Comparison of ENCODE assay signal across 8 cellular contexts in genomic region chr15:70892912-70893560, GRCh38. TPM values are rescaled to one million over a fixed set of nuclear protein-coding genes. Genes with fewer than 3 reads are reported as not detected.
DNase-seq lines count a peak whose midpoint lies in the region; ATAC-seq, FAIRE-seq and TF ChIP-seq lines count a peak whose summit lies in the region.

No MANE protein-coding gene starts in this region.

- 8 to 9% methylated on average over 10 of the region's 10 CpGs for WGBS in heart right ventricle, 2 donors

- H3K9ac ChIP-seq in MM.1S (ENCODE audit: low read length) = peak overlapping the region; percentile 39; the same call in 1 of the 2 replicates

- H3K36me3 ChIP-seq in MM.1S (replicated peaks; ENCODE audit: insufficient read depth, low read length) (no peaks in the 10 kb centered on the region), heart right ventricle (peaks cover 0 to 34% (median 0%) of the 10 kb centered on the region in 9 donors)

- H3K27ac Mint-ChIP-seq in activated naive CD8-positive, alpha-beta T cell treated with anti-CD3 and anti-CD28 coated beads, Interleukin-2, amount 50 U/mL, for 24 hours = peak overlapping the region; percentile 88

- peaks cover 49% of the 10 kb centered on the region for H3K27me3 Mint-ChIP-seq in activated naive CD8-positive, alpha-beta T cell treated with anti-CD3 and anti-CD28 coated beads, Interleukin-2, amount 50 U/mL, for 24 hours

- FAIRE-seq in GM12891 (lab: Jason Lieb, UNC) = no peak

- no peaks in the 10 kb centered on the region for H3K79me2 ChIP-seq in MM.1S (ENCODE audit: low read length)

- H3F3A ChIP-seq in MM.1S (ENCODE audit: insufficient read depth, low read length) = 0 out of 2 replicates have a peak, but pooled peaks cover 9% of the 10 kb centered on the region

- TF ChIP-seq CTCF in MM.1S (IDR thresholded peaks at IDR 0.05; ENCODE audit: low read length) = peak; percentile 59
- peak; percentile 25 to 77 (median 54) for TF ChIP-seq CTCF in heart right ventricle (IDR thresholded peaks at IDR 0.05)

- H3K9me3 ChIP-seq in MM.1S (replicated peaks; ENCODE audit: insufficient read depth, low read length) (no peaks in the 10 kb centered on the region), heart right ventricle (no peaks in the 10 kb centered on the region)

- no peaks in the 10 kb centered on the region for H3K9me3 Mint-ChIP-seq in activated naive CD8-positive, alpha-beta T cell treated with anti-CD3 and anti-CD28 coated beads, Interleukin-2, amount 50 U/mL, for 24 hours

- H3K27me3 ChIP-seq in MM.1S (replicated peaks; ENCODE audit: insufficient read depth, low read length) (no peaks in the 10 kb centered on the region), heart right ventricle (no peaks in the 10 kb centered on the region)

- H3K27ac ChIP-seq in MM.1S (ENCODE audit: low read length) = no peak overlapping the region
- H3K27ac ChIP-seq in heart right ventricle = peak overlapping the region; percentile 41 to 86 (median 72)

- H3K4me3 ChIP-seq in MM.1S (ENCODE audit: low read length) (peak overlapping the region; percentile 87), heart right ventricle (peak overlapping the region; percentile 64 to 92 (median 68))

- intact Hi-C loops in heart right ventricle (cut with DNase I) = loop anchor here in 8 of 10 donors (5.0 to 10.0 kb wide), 5 partner anchors 209 to 552 kb away; no protein-coding TSS in a partner anchor
- intact Hi-C loops in posterior cingulate gyrus (cut with DNase I) = loop anchor here (2.0 to 5.0 kb wide), 2 partner anchors 38 to 549 kb away; partner anchors contain the start of gene LARP6

- peak overlapping the region; percentile 88 for H3K4me3 Mint-ChIP-seq in activated naive CD8-positive, alpha-beta T cell treated with anti-CD3 and anti-CD28 coated beads, Interleukin-2, amount 50 U/mL, for 24 hours

- no peaks in the 10 kb centered on the region for H3K9me2 ChIP-seq in MM.1S (replicated peaks; ENCODE audit: insufficient read depth, low read length)

- H3K4me1 Mint-ChIP-seq in activated naive CD8-positive, alpha-beta T cell treated with anti-CD3 and anti-CD28 coated beads, Interleukin-2, amount 50 U/mL, for 24 hours = peaks cover 10% of the 10 kb centered on the region

- peak; percentile 14 for ATAC-seq in GM21528 (IDR thresholded peaks at IDR 0.05; ENCODE audit: low FRiP score, unreplicated experiment)
- no peak for ATAC-seq in activated naive CD8-positive, alpha-beta T cell treated with anti-CD3 and anti-CD28 coated beads, Interleukin-2, amount 50 U/mL, for 24 hours
- peak; percentile 48 to 83 (median 75) for ATAC-seq in heart right ventricle

- H2AFZ ChIP-seq in MM.1S (ENCODE audit: low read length) = peak overlapping the region; percentile 96

- no peak for TF ChIP-seq POLR2A in GM12891 (IDR thresholded peaks at IDR 0.05; ENCODE audit: low read depth, low read length)

- H3K4me1 ChIP-seq in MM.1S (ENCODE audit: low read length) (0 out of 2 replicates have a peak, but pooled peaks cover 5% of the 10 kb centered on the region), heart right ventricle (peaks cover 0 to 26% (median 13%) of the 10 kb centered on the region in 9 donors)

- H3K4me2 ChIP-seq in MM.1S (ENCODE audit: low read depth, low read length) = peak overlapping the region; percentile 84

- no peaks in the 10 kb centered on the region for H4K20me1 ChIP-seq in MM.1S (ENCODE audit: insufficient read depth, low read length)

- DNase-seq in DMS53 treated with DMSO at 0.1 percent for 48 hours (lab: John Stamatoyannopoulos, UW; ENCODE audit: unreplicated experiment) = peak; percentile 49
- peak; percentile 33 for DNase-seq in MM.1S
- no peak for DNase-seq in activated naive CD8-positive, alpha-beta T cell treated with anti-CD3 and anti-CD28 coated beads, Interleukin-2, amount 50 U/mL, for 24 hours
- DNase-seq in heart right ventricle = peak in 1 of 2 donors; percentile 40
- peak in 6 of 10 donors; percentile 31 to 88 (median 57) for DNase-seq in posterior cingulate gyrus
- DNase-seq in GM12891 (ENCODE audit: insufficient read length, low spot score) = no peak
- no peak for DNase-seq in stimulated activated CD4-positive, alpha-beta T cell treated with anti-CD3 and anti-CD28 coated beads, Interleukin-2, amount 100 ng/mL, for 48 hours

- H3K36me3 Mint-ChIP-seq in activated naive CD8-positive, alpha-beta T cell treated with anti-CD3 and anti-CD28 coated beads, Interleukin-2, amount 50 U/mL, for 24 hours (ENCODE audit: low read depth) = peaks cover 4% of the 10 kb centered on the region

TF ChIP-seq in GM12891, 5 proteins besides CTCF, POLR2A, EP300 and RAD21:
- TF ChIP-seq POU2F2 (IDR thresholded peaks at IDR 0.05; ENCODE audit: low read depth, low read length) (no peak), TAF1 (IDR thresholded peaks at IDR 0.05; ENCODE audit: low read depth, low read length) (no peak), SPI1 (IDR thresholded peaks at IDR 0.05; ENCODE audit: low read depth, low read length) (no peak), POLR2AphosphoS5 (IDR thresholded peaks at IDR 0.05; ENCODE audit: low read depth, low read length) (no peak), PAX5 (IDR thresholded peaks at IDR 0.05; ENCODE audit: insufficient read depth, low read length, severe bottlenecking) (no peak)

RNA-seq across cellular contexts. Expression of gene LRRC49, which starts 0.4 kb away (rescaled TPM):
- total RNA-seq in heart right ventricle = 100 to 1,000 TPM in 4 of 10 donors, 10 to 100 TPM in 6; 28.4 to 149 (median 78.9) TPM
- polyA plus RNA-seq in heart right ventricle = 10 to 100 TPM in 1 of 2 donors, 1 to 10 TPM in 1; 9.7 to 59.1 TPM
- 1.6 TPM for polyA plus RNA-seq in GM12891 (2012; ENCODE audit: low read depth, missing spikeins)

RNA-seq across cellular contexts. Expression of gene THAP10, which starts 0.8 kb away (rescaled TPM):
- 1 to 10 TPM; 3.0 to 7.0 (median 5.0) TPM for total RNA-seq in heart right ventricle
- polyA plus RNA-seq in heart right ventricle = 1 to 10 TPM; 1.2 to 4.2 TPM
- polyA plus RNA-seq in GM12891 (2012; ENCODE audit: low read depth, missing spikeins) = 0.44 TPM

RNA-seq across cellular contexts. Expression of gene LARP6, which starts 39.1 kb away (rescaled TPM):
- total RNA-seq in heart right ventricle = 10 to 100 TPM; 23.3 to 86.2 (median 40.0) TPM
- 10 to 100 TPM; 22.8 to 34.8 TPM for polyA plus RNA-seq in heart right ventricle
- 22.5 TPM for polyA plus RNA-seq in GM12891 (2012; ENCODE audit: low read depth, missing spikeins)

Comparison
In these comparisons a context has a peak if more than half of its experiments do, and no peak if none do; other contexts are left out.
1. DNase-seq: peak in DMS53 treated with DMSO at 0.1 percent for 48 hours (single experiment), MM.1S (single experiment) and posterior cingulate gyrus (6 of 10); none in activated naive CD8-positive, alpha-beta T cell treated with anti-CD3 and anti-CD28 coated beads, Interleukin-2, amount 50 U/mL, for 24 hours (single experiment), GM12891 (single experiment) and stimulated activated CD4-positive, alpha-beta T cell treated with anti-CD3 and anti-CD28 coated beads, Interleukin-2, amount 100 ng/mL, for 48 hours (0 of 2).